In the genomic region with DNA sequence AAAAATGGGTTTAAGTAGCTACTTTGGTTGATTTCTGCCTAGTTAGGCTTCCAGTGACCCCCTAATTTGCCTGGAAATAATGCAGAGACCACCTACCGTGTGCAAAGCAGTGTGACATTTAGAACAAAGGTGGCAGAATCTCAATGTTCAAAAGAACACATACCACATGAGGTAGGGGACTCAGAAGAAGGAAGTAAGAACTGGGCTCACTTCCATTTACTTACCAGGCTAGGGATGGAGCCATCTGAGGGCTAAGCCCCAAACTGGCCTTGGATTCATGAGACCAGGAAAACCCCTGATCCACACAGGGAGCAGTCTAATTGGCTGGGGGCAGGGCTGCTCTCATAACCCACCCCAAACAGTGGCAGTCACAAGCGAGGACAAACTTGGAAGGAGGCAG, we compare ENCODE assay signal across 11 cellular contexts.
"Had no signal": no experiment of that assay in that cellular context is flagged by ENCODE, and none has a peak within 500 bp of the region (broad histone marks: within the 10 kb centered on the region; RNA-seq: fewer than 3 reads in every experiment).

No MANE protein-coding gene starts in this region.

- H3K36me3 Mint-ChIP-seq: activated naive CD4-positive, alpha-beta T cell treated with anti-CD3 and anti-CD28 coated beads, Interleukin-2, amount 50 U/mL, for 24 hours had no signal

- H3K9ac ChIP-seq: parathyroid adenoma had no signal

- H3K36me3 ChIP-seq: left ventricle myocardium inferior, tibial nerve had no signal

- H3K27me3 ChIP-seq: body of pancreas, tibial nerve had no signal

- H2AFZ ChIP-seq: parathyroid adenoma had no signal

- H3K4me3 Mint-ChIP-seq: activated CD4-positive, alpha-beta T cell treated with anti-CD3 and anti-CD28 coated beads, Interleukin-2, amount 10 ng/mL, durations not matched to agents 24 days and 14 days; activated naive CD4-positive, alpha-beta T cell treated with anti-CD3 and anti-CD28 coated beads, Interleukin-2, amount 50 U/mL, for 24 hours; central memory CD8-positive, alpha-beta T cell; dendritic cell treated with granulocyte-macrophage colony-stimulating factor and Interleukin-4, amounts not matched to agents 40 ng/mL and 50 ng/mL, for 4 days had no signal

- H3K9me3 ChIP-seq: left ventricle myocardium inferior, tibial nerve had no signal

- H3K79me2 ChIP-seq: parathyroid adenoma had no signal

- FAIRE-seq: kidney had no signal

- H3K4me3 ChIP-seq: body of pancreas, left ventricle myocardium inferior, tibial nerve had no signal

- ATAC-seq: body of pancreas had no signal

- H3K27ac ChIP-seq: body of pancreas, left ventricle myocardium inferior, parathyroid adenoma, tibial nerve had no signal

- H3K4me1 ChIP-seq: body of pancreas, left ventricle myocardium inferior, parathyroid adenoma had no signal

- H3K4me1 Mint-ChIP-seq: activated CD4-positive, alpha-beta T cell treated with anti-CD3 and anti-CD28 coated beads, Interleukin-2, amount 10 ng/mL, durations not matched to agents 24 days and 14 days; activated naive CD4-positive, alpha-beta T cell treated with anti-CD3 and anti-CD28 coated beads, Interleukin-2, amount 50 U/mL, for 24 hours; central memory CD8-positive, alpha-beta T cell had no signal

- H3K27ac Mint-ChIP-seq: activated CD4-positive, alpha-beta T cell treated with anti-CD3 and anti-CD28 coated beads, Interleukin-2, amount 10 ng/mL, durations not matched to agents 24 days and 14 days; activated naive CD4-positive, alpha-beta T cell treated with anti-CD3 and anti-CD28 coated beads, Interleukin-2, amount 50 U/mL, for 24 hours; dendritic cell treated with granulocyte-macrophage colony-stimulating factor and Interleukin-4, amounts not matched to agents 40 ng/mL and 50 ng/mL, for 4 days had no signal

- H3K27me3 Mint-ChIP-seq: activated CD4-positive, alpha-beta T cell treated with anti-CD3 and anti-CD28 coated beads, Interleukin-2, amount 10 ng/mL, durations not matched to agents 24 days and 14 days; activated naive CD4-positive, alpha-beta T cell treated with anti-CD3 and anti-CD28 coated beads, Interleukin-2, amount 50 U/mL, for 24 hours; central memory CD8-positive, alpha-beta T cell; dendritic cell treated with granulocyte-macrophage colony-stimulating factor and Interleukin-4, amounts not matched to agents 40 ng/mL and 50 ng/mL, for 4 days had no signal

- DNase-seq: activated CD4-positive, alpha-beta T cell treated with anti-CD3 and anti-CD28 coated beads, Interleukin-2, amount 10 ng/mL, durations not matched to agents 24 days and 14 days; body of pancreas; kidney; left ventricle myocardium inferior; mesenchymal stem cell; T1000 had no signal
